ENCODE assay signal across 1 cellular context in genomic region chr1:225845633-225846259, GRCh38.
TF ChIP-seq lines count a peak whose summit lies in the region.

No MANE protein-coding gene starts in this region.

TF ChIP-seq in HCT116, 20 proteins besides CTCF, POLR2A, EP300 and RAD21 (continued from another document):
- TF ChIP-seq EZH2phosphoT487 (IDR thresholded peaks at IDR 0.05; ENCODE audit: borderline replicate concordance), result no peak
- TF ChIP-seq SP1 (IDR thresholded peaks at IDR 0.05; ENCODE audit: low read depth), result 0 out of 2 replicates have a peak, but pooled peaks have one; percentile 30
TF ChIP-seq in HCT116: peak in this region for 2.
